ENCODE assay signal across 25 cellular contexts in genomic region chr15:63469984-63470383, GRCh38.
"Had no signal": no experiment of that assay in that cellular context is flagged by ENCODE, and none has a peak within 500 bp of the region (broad histone marks: within the 10 kb centered on the region; RNA-seq: fewer than 3 reads in every experiment).

No MANE protein-coding gene starts in this region.

- H3K9ac ChIP-seq: parathyroid adenoma had no signal

- H3K36me3 ChIP-seq: esophagus muscularis mucosa, gastroesophageal sphincter, left ventricle myocardium inferior, lower lobe of right lung, prostate gland, spleen, tibial nerve, upper lobe of right lung, vagina had no signal

- DNase-seq: dorsolateral prefrontal cortex; effector CD8-positive, alpha-beta T cell; kidney; left cardiac atrium; left ventricle myocardium inferior; lower lobe of right lung; mesendoderm; naive B cell; nephron progenitor cell; spleen; stimulated activated CD4-positive, alpha-beta T cell treated with anti-CD3 and anti-CD28 coated beads, Interleukin-15, amount 100 ng/mL, for 24 hours; stimulated activated CD4-positive, alpha-beta T cell treated with anti-CD3 and anti-CD28 coated beads, Interleukin-1b, Interleukin-23, amount 100 ng/mL, for 48 hours; stimulated activated CD4-positive, alpha-beta T cell treated with anti-CD3 and anti-CD28 coated beads, Interleukin-4, amount 100 ng/mL, for 24 hours; stimulated activated naive CD8-positive, alpha-beta T cell treated with anti-CD3 and anti-CD28 coated beads, Interleukin-15, Interleukin-2, amounts not matched to agents 100 U/mL and 50 U/mL, for 24 hours; testis; upper lobe of right lung had no signal

- H3K9me3 ChIP-seq: esophagus muscularis mucosa, gastroesophageal sphincter, left ventricle myocardium inferior, lower lobe of right lung, prostate gland, spleen, testis, tibial nerve, upper lobe of right lung, vagina had no signal

- H2AFZ ChIP-seq: parathyroid adenoma had no signal

- H3K27ac ChIP-seq: coronary artery, dorsolateral prefrontal cortex, esophagus muscularis mucosa, gastroesophageal sphincter, left ventricle myocardium inferior, lower lobe of right lung, parathyroid adenoma, prostate gland, spleen, testis, tibial nerve, upper lobe of right lung, vagina had no signal

- H3K36me3 Mint-ChIP-seq: naive B cell had no signal

- H3K9me3 Mint-ChIP-seq: naive B cell, nephron progenitor cell had no signal

- H3K27me3 Mint-ChIP-seq: naive B cell had no signal

- H3K4me3 Mint-ChIP-seq: nephron progenitor cell had no signal

- H3K27ac Mint-ChIP-seq: nephron progenitor cell had no signal

- H3K79me2 ChIP-seq: parathyroid adenoma had no signal

- H3K4me1 ChIP-seq: parathyroid adenoma had no signal

- ATAC-seq: gastroesophageal sphincter, left cardiac atrium, lower lobe of right lung, sciatic nerve, upper lobe of right lung had no signal

- H3K27me3 ChIP-seq: dorsolateral prefrontal cortex, esophagus muscularis mucosa, gastroesophageal sphincter, spleen, testis, tibial nerve, upper lobe of right lung, vagina had no signal

- H3K4me3 ChIP-seq: coronary artery, dorsolateral prefrontal cortex, esophagus muscularis mucosa, gastroesophageal sphincter, left ventricle myocardium inferior, lower lobe of right lung, prostate gland, spleen, testis, tibial nerve, upper lobe of right lung, vagina had no signal

- FAIRE-seq: endometrium, kidney had no signal
